1 cellular context compared by ENCODE assay signal in genomic region chr18:57437433-57437781, GRCh38.
TF ChIP-seq lines count a peak whose summit lies in the region.

No MANE protein-coding gene starts in this region.

TF ChIP-seq in HepG2, 621 proteins besides CTCF, POLR2A, EP300 and RAD21 (continued from another document and continues in another):
- no peak for TF ChIP-seq CREB3 (CRISPR knock-in tag; IDR thresholded peaks at IDR 0.05)
- no peak for TF ChIP-seq HOMEZ (CRISPR knock-in tag; IDR thresholded peaks at IDR 0.05; ENCODE audit: low read depth)
- no peak for TF ChIP-seq NCOA2 (CRISPR knock-in tag; IDR thresholded peaks at IDR 0.05)
- TF ChIP-seq ZNF343 (CRISPR knock-in tag; IDR thresholded peaks at IDR 0.05) = 0 out of 2 replicates have a peak, but pooled peaks have one; percentile 11
- TF ChIP-seq ETV6 (CRISPR knock-in tag; conservative IDR thresholded peaks at IDR 0.05) = no peak
- no peak for TF ChIP-seq ATF5 (CRISPR knock-in tag; IDR thresholded peaks at IDR 0.05; ENCODE audit: low read depth)
- TF ChIP-seq TFAP4 (IDR thresholded peaks at IDR 0.05; ENCODE audit: borderline replicate concordance, low read depth) = no peak
- no peak for TF ChIP-seq ZNF20 (CRISPR knock-in tag; IDR thresholded peaks at IDR 0.05)
- TF ChIP-seq ZNF563 (CRISPR knock-in tag; IDR thresholded peaks at IDR 0.05) = no peak
- TF ChIP-seq ZNF432 (CRISPR knock-in tag; IDR thresholded peaks at IDR 0.05; ENCODE audit: borderline replicate concordance) = no peak
- 0 out of 2 replicates have a peak, but pooled peaks have one; percentile 37 for TF ChIP-seq POGZ (CRISPR knock-in tag; IDR thresholded peaks at IDR 0.05)
- TF ChIP-seq PAX8 (CRISPR knock-in tag; IDR thresholded peaks at IDR 0.05; ENCODE audit: borderline replicate concordance) = no peak
- TF ChIP-seq ZNF768 (CRISPR knock-in tag; IDR thresholded peaks at IDR 0.05) = no peak; the same call in 1 of the 2 replicates
- no peak for TF ChIP-seq ZNF713 (CRISPR knock-in tag; IDR thresholded peaks at IDR 0.05)
- no peak for TF ChIP-seq ZNF546 (CRISPR knock-in tag; conservative IDR thresholded peaks at IDR 0.05)
- no peak for TF ChIP-seq THYN1 (CRISPR knock-in tag; IDR thresholded peaks at IDR 0.05; ENCODE audit: borderline replicate concordance, low read depth)
- TF ChIP-seq AGO2 (optimal IDR thresholded peaks at IDR 0.05; ENCODE audit: low read depth, low read length) = no peak
- TF ChIP-seq ZNF24 (IDR thresholded peaks at IDR 0.05) = no peak
- no peak for TF ChIP-seq ZNF678 (CRISPR knock-in tag; IDR thresholded peaks at IDR 0.05)
- TF ChIP-seq ZNF512 (CRISPR knock-in tag; IDR thresholded peaks at IDR 0.05) = no peak
- TF ChIP-seq NFATC3 (CRISPR knock-in tag; IDR thresholded peaks at IDR 0.05) = no peak
- no peak for TF ChIP-seq NFRKB (IDR thresholded peaks at IDR 0.05)
- TF ChIP-seq FOXC1 (CRISPR knock-in tag; IDR thresholded peaks at IDR 0.05; ENCODE audit: borderline replicate concordance) = no peak; the same call in 1 of the 2 replicates
- TF ChIP-seq ZSCAN29 (CRISPR knock-in tag; conservative IDR thresholded peaks at IDR 0.05) = no peak
- TF ChIP-seq HOXA5 (CRISPR knock-in tag; IDR thresholded peaks at IDR 0.05) = no peak
- no peak for TF ChIP-seq ZNF598 (CRISPR knock-in tag; IDR thresholded peaks at IDR 0.05; ENCODE audit: borderline replicate concordance)
- TF ChIP-seq ZNF687 (CRISPR knock-in tag; IDR thresholded peaks at IDR 0.05) = no peak
- TF ChIP-seq KDM4B (CRISPR knock-in tag; IDR thresholded peaks at IDR 0.05) = no peak
- TF ChIP-seq ZNF276 (CRISPR knock-in tag; IDR thresholded peaks at IDR 0.05; ENCODE audit: low read depth) = no peak
- no peak for TF ChIP-seq RBM22 (optimal IDR thresholded peaks at IDR 0.05; ENCODE audit: low read length)
- TF ChIP-seq ZBTB43 (CRISPR knock-in tag; conservative IDR thresholded peaks at IDR 0.05) = no peak
- TF ChIP-seq ZC3H13 (CRISPR knock-in tag; IDR thresholded peaks at IDR 0.05) = no peak
- no peak for TF ChIP-seq ZNF335 (CRISPR knock-in tag; IDR thresholded peaks at IDR 0.05)
- TF ChIP-seq ZFP37 (CRISPR knock-in tag; IDR thresholded peaks at IDR 0.05; ENCODE audit: borderline replicate concordance) = no peak
- no peak for TF ChIP-seq PTBP1 (IDR thresholded peaks at IDR 0.05; ENCODE audit: low read depth, low read length, poor library complexity, severe bottlenecking)
- TF ChIP-seq ERF (CRISPR knock-in tag; IDR thresholded peaks at IDR 0.05) = no peak
- no peak for TF ChIP-seq EEA1 (CRISPR knock-in tag; IDR thresholded peaks at IDR 0.05; ENCODE audit: borderline replicate concordance)
- no peak for TF ChIP-seq ZNF543 (CRISPR knock-in tag; IDR thresholded peaks at IDR 0.05)
- no peak for TF ChIP-seq SRSF1 (optimal IDR thresholded peaks at IDR 0.05; ENCODE audit: low read depth, low read length)
- TF ChIP-seq FOXO1 (CRISPR knock-in tag; IDR thresholded peaks at IDR 0.05) = no peak
- TF ChIP-seq KAT7 (CRISPR knock-in tag; IDR thresholded peaks at IDR 0.05; ENCODE audit: borderline replicate concordance) = no peak; the same call in 1 of the 2 replicates
- TF ChIP-seq UBTF (CRISPR knock-in tag; IDR thresholded peaks at IDR 0.05) = peak; percentile 50
- TF ChIP-seq KMT2A (CRISPR knock-in tag; IDR thresholded peaks at IDR 0.05) = no peak; the same call in 1 of the 2 replicates
- TF ChIP-seq ATF4 (CRISPR knock-in tag; IDR thresholded peaks at IDR 0.05) = no peak
- 0 out of 2 replicates have a peak, but pooled peaks have one; percentile 9 for TF ChIP-seq ZNF280B (CRISPR knock-in tag; IDR thresholded peaks at IDR 0.05; ENCODE audit: borderline replicate concordance)
- TF ChIP-seq ZNF766 (CRISPR knock-in tag; IDR thresholded peaks at IDR 0.05; ENCODE audit: borderline replicate concordance) = no peak
- no peak for TF ChIP-seq LCORL (IDR thresholded peaks at IDR 0.05)
- peak; percentile 41; the same call in 1 of the 2 replicates for TF ChIP-seq LCORL (CRISPR knock-in tag; IDR thresholded peaks at IDR 0.05)
- TF ChIP-seq ZNF782 (CRISPR knock-in tag; IDR thresholded peaks at IDR 0.05; ENCODE audit: borderline replicate concordance) = no peak
